Comparison of ENCODE assay signal across 9 cellular contexts in genomic region chr22:42608481-42609361, GRCh38. TPM values are rescaled to one million over a fixed set of nuclear protein-coding genes. Genes with fewer than 3 reads are reported as not detected.
A peak's percentile ranks its signal among the peaks of the same experiment; 100 is the strongest.
DNase-seq lines count a peak whose midpoint lies in the region; ATAC-seq, FAIRE-seq and TF ChIP-seq lines count a peak whose summit lies in the region.
"Had no signal": no experiment of that assay in that cellular context is flagged by ENCODE, and none has a peak within 500 bp of the region (broad histone marks: within the 10 kb centered on the region; RNA-seq: fewer than 3 reads in every experiment).

No MANE protein-coding gene starts in this region.

- no peak for ATAC-seq in HepG2
- ATAC-seq in right lobe of liver, result no peak

- H3K14ac ChIP-seq in mesenchymal stem cell (ENCODE audit: low read length in 2 of 2), result no peak overlapping the region

- no peaks in the 10 kb centered on the region for H3K9me3 Mint-ChIP-seq in dendritic cell treated with granulocyte-macrophage colony-stimulating factor and Interleukin-4, amounts not matched to agents 40 ng/mL and 50 ng/mL, for 4 days

- H3K4me3 Mint-ChIP-seq in dendritic cell treated with granulocyte-macrophage colony-stimulating factor and Interleukin-4, amounts not matched to agents 40 ng/mL and 50 ng/mL, for 4 days, result no peak overlapping the region

- H2BK12ac ChIP-seq in mesenchymal stem cell (ENCODE audit: low read length in 2 of 2), result no peak overlapping the region

- TF ChIP-seq POLR2A in HepG2 (IDR thresholded peaks at IDR 0.05; ENCODE audit: insufficient read depth in 1 of 2, low read depth in 2 of 2, low read length in 2 of 2), result no peak
- TF ChIP-seq POLR2A in right lobe of liver (IDR thresholded peaks at IDR 0.05), result no peak
- no peak for TF ChIP-seq POLR2A in vagina (IDR thresholded peaks at IDR 0.05)

- 95% methylated on average over 21 of the region's 21 CpGs for WGBS in HepG2 (ENCODE audit: low lambda C conversion rate)
- WGBS in right lobe of liver (ENCODE audit: insufficient coverage, low coverage, low lambda C conversion rate, missing lambda C conversion rate), result 76% methylated on average over 13 of the region's 21 CpGs
- 70% methylated on average over 20 of the region's 21 CpGs for WGBS in mesenchymal stem cell

- in situ Hi-C loops in HepG2 (cut with HindIII; ENCODE audit: extremely low pct_ligation_motif_present, low pct_unique_long_range_greater_than_20kb), result no loop called here

- peaks cover 60% of the 10 kb centered on the region for H3K4me1 Mint-ChIP-seq in dendritic cell treated with granulocyte-macrophage colony-stimulating factor and Interleukin-4, amounts not matched to agents 40 ng/mL and 50 ng/mL, for 4 days (ENCODE audit: low read depth)

- no peak for TF ChIP-seq CTCF in HepG2 (CRISPR knock-in tag; IDR thresholded peaks at IDR 0.05)
- TF ChIP-seq CTCF in right lobe of liver (IDR thresholded peaks at IDR 0.05), result no peak
- TF ChIP-seq CTCF in vagina (IDR thresholded peaks at IDR 0.05), result no peak
- no peak for TF ChIP-seq CTCF in BE2C (IDR thresholded peaks at IDR 0.05; ENCODE audit: low read depth, low read length)

- H4K91ac ChIP-seq in mesenchymal stem cell (ENCODE audit: low read length), result no peak overlapping the region

- BruUV-seq in HepG2 (replicated peaks; lab: Mats Ljungman, UMichigan), result no TSS peak

- intact Hi-C loops in HepG2 (cut with micrococcal nuclease; ENCODE audit: unreplicated experiment) (no loop called here), right lobe of liver (cut with DNase I) (no loop called here), vagina (cut with DNase I) (no loop called here)
- intact Hi-C loops in dendritic cell treated with granulocyte-macrophage colony-stimulating factor and Interleukin-4, amounts not matched to agents 40 ng/mL and 50 ng/mL, for 4 days (cut with micrococcal nuclease), result no loop called here

- H3K27me3 Mint-ChIP-seq in dendritic cell treated with granulocyte-macrophage colony-stimulating factor and Interleukin-4, amounts not matched to agents 40 ng/mL and 50 ng/mL, for 4 days, result no peaks in the 10 kb centered on the region

- peaks cover 6% of the 10 kb centered on the region for H3K79me1 ChIP-seq in mesenchymal stem cell (replicated peaks; ENCODE audit: low read length, poor library complexity, severe bottlenecking)

- peaks cover 30% of the 10 kb centered on the region for H4K20me1 ChIP-seq in HepG2 (ENCODE audit: insufficient read depth, low read length)

- no peak for FAIRE-seq in HepG2 (lab: Jason Lieb, UNC)

- H3K27ac Mint-ChIP-seq in dendritic cell treated with granulocyte-macrophage colony-stimulating factor and Interleukin-4, amounts not matched to agents 40 ng/mL and 50 ng/mL, for 4 days, result peak overlapping the region; percentile 69

- peak overlapping the region in 1 of 2 experiments; percentile 39 for H3K4ac ChIP-seq in mesenchymal stem cell (ENCODE audit: low read depth in 1 of 2, low read length in 2 of 2)

- POLR2A ChIA-PET in HepG2 (lab: Yijun Ruan, JAX), result no interaction called here

- no peak overlapping the region for H3K23ac ChIP-seq in mesenchymal stem cell (ENCODE audit: low read length in 2 of 2)

- no peak overlapping the region for H4K8ac ChIP-seq in mesenchymal stem cell (ENCODE audit: low read length)

- H2BK120ac ChIP-seq in mesenchymal stem cell (ENCODE audit: low read depth, low read length), result no peak overlapping the region

- H2AFZ ChIP-seq in HepG2 (ENCODE audit: low read length) (no peak overlapping the region), mesenchymal stem cell (ENCODE audit: low read depth, low read length) (no peak overlapping the region)

- H2BK15ac ChIP-seq in mesenchymal stem cell (ENCODE audit: low read depth, poor library complexity, severe bottlenecking), result peak overlapping the region; percentile 44

- H3K36me3 ChIP-seq in HepG2 (replicated peaks in 1 of 2; ENCODE audit: control insufficient read depth in 1 of 2, insufficient read depth in 2 of 2, low read length in 2 of 2) (peaks cover 10 to 21% of the 10 kb centered on the region in 2 experiments; a peak in 4 of 5 replicates), right lobe of liver (no peaks in the 10 kb centered on the region), mesenchymal stem cell (ENCODE audit: control insufficient read depth in 1 of 2, insufficient read depth in 2 of 2, low read depth in 1 of 2, low read length in 2 of 2) (peaks cover 19 to 30% of the 10 kb centered on the region in 2 experiments), vagina (peaks cover 0 to 10% of the 10 kb centered on the region in 2 donors), BE2C (peaks cover 54% of the 10 kb centered on the region)

- H3K4me2 ChIP-seq in HepG2 (ENCODE audit: low read depth, low read length), result no peak overlapping the region
- peak overlapping the region; percentile 57 for H3K4me2 ChIP-seq in mesenchymal stem cell (ENCODE audit: low read length, poor library complexity, severe bottlenecking)

- H3K9me3 ChIP-seq in HepG2 (ENCODE audit: low read length) (no peaks in the 10 kb centered on the region), right lobe of liver (no peaks in the 10 kb centered on the region), mesenchymal stem cell (ENCODE audit: control insufficient read depth, low read length) (no peaks in the 10 kb centered on the region), vagina (no peaks in the 10 kb centered on the region), BE2C (no peaks in the 10 kb centered on the region)

- no peak overlapping the region for H3K9ac ChIP-seq in HepG2 (ENCODE audit: insufficient read depth, low read depth, low read length)
- peak overlapping the region; percentile 74 for H3K9ac ChIP-seq in mesenchymal stem cell (ENCODE audit: low read length)

- TF ChIP-seq RAD21 in HepG2 (CRISPR knock-in tag; IDR thresholded peaks at IDR 0.05), result no peak

- peak overlapping the region; percentile 58 for H2AK5ac ChIP-seq in mesenchymal stem cell (ENCODE audit: low read length, severe bottlenecking)

- peak overlapping the region; percentile 91 for H2BK5ac ChIP-seq in mesenchymal stem cell (ENCODE audit: low read depth, low read length, poor library complexity, severe bottlenecking)

- H3K79me2 ChIP-seq in HepG2 (ENCODE audit: insufficient read depth, low read length), result peaks cover 89% of the 10 kb centered on the region

- H3K4me1 ChIP-seq in HepG2 (ENCODE audit: insufficient read depth, low read length), result peaks cover 89% of the 10 kb centered on the region
- H3K4me1 ChIP-seq in right lobe of liver, result peaks cover 0 to 24% (median 15%) of the 10 kb centered on the region in 4 donors
- peaks cover 49% of the 10 kb centered on the region for H3K4me1 ChIP-seq in mesenchymal stem cell (ENCODE audit: control insufficient read depth, insufficient read depth, low read depth, low read length)
- H3K4me1 ChIP-seq in vagina, result peaks cover 86% of the 10 kb centered on the region
- H3K4me1 ChIP-seq in BE2C, result peaks cover 6% of the 10 kb centered on the region; the same call in 1 of the 2 replicates

- H3K27me3 ChIP-seq in HepG2 (ENCODE audit: control insufficient read depth in 1 of 2, insufficient read depth in 2 of 2, low read length in 2 of 2), result no peaks in the 10 kb centered on the region
- no peaks in the 10 kb centered on the region for H3K27me3 ChIP-seq in right lobe of liver
- no peaks in the 10 kb centered on the region for H3K27me3 ChIP-seq in mesenchymal stem cell (ENCODE audit: control insufficient read depth in 1 of 2, insufficient read depth in 1 of 2, low read length in 2 of 2)
- no peaks in the 10 kb centered on the region for H3K27me3 ChIP-seq in vagina
- no peaks in the 10 kb centered on the region for H3K27me3 ChIP-seq in BE2C

- H3K4me3 ChIP-seq in HepG2 (replicated peaks in 1 of 3; ENCODE audit: insufficient read depth in 1 of 3, low read depth in 2 of 3, low read length in 3 of 3) (no peak overlapping the region), right lobe of liver (no peak overlapping the region), mesenchymal stem cell (ENCODE audit: insufficient read depth in 1 of 2, low read depth in 1 of 2, low read length in 2 of 2) (peak overlapping the region in 1 of 2 experiments; percentile 62), vagina (no peak overlapping the region), BE2C (ENCODE audit: low read depth, low read length) (no peak overlapping the region)

- DNase-seq in HepG2 (ENCODE audit: low spot score), result no peak
- no peak for DNase-seq in right lobe of liver
- DNase-seq in mesenchymal stem cell, result peak; percentile 75
- DNase-seq in vagina (ENCODE audit: extremely low spot score in 2 of 2), result no peak
- no peak for DNase-seq in BE2C
- DNase-seq in DMS153 (lab: John Stamatoyannopoulos, UW), result no peak
- no peak for DNase-seq in stimulated activated CD4-positive, alpha-beta T cell treated with anti-CD3 and anti-CD28 coated beads, Interleukin-4, amount 100 ng/mL, for 1 hour
- DNase-seq: DND-41 had no signal

- peaks cover 96% of the 10 kb centered on the region for H3K36me3 Mint-ChIP-seq in dendritic cell treated with granulocyte-macrophage colony-stimulating factor and Interleukin-4, amounts not matched to agents 40 ng/mL and 50 ng/mL, for 4 days (ENCODE audit: low read depth)

- CTCF ChIA-PET in HepG2 (lab: Yijun Ruan, JAX; ENCODE audit: low intra/inter-chr PET ratio, low total read pairs), result no interaction called here

- no peak for TF ChIP-seq EP300 in HepG2 (IDR thresholded peaks at IDR 0.05; ENCODE audit: low read depth in 2 of 2, low read length in 2 of 2)
- no peak for TF ChIP-seq EP300 in HepG2 (CRISPR knock-in tag; IDR thresholded peaks at IDR 0.05; ENCODE audit: borderline replicate concordance)

- H3K27ac ChIP-seq in HepG2 (ENCODE audit: extremely low read length, insufficient read depth, low read length), result no peak overlapping the region
- no peak overlapping the region for H3K27ac ChIP-seq in right lobe of liver
- H3K27ac ChIP-seq in mesenchymal stem cell (ENCODE audit: low read length, poor library complexity, severe bottlenecking), result peak overlapping the region; percentile 96
- H3K27ac ChIP-seq in vagina, result peak overlapping the region; percentile 70

- peak overlapping the region; percentile 24 to 71 for H3K18ac ChIP-seq in mesenchymal stem cell (ENCODE audit: low read depth in 1 of 2, low read length in 2 of 2)

RNA-seq across cellular contexts. Expression of gene POLDIP3, which starts 6.0 kb away (rescaled TPM):
- total RNA-seq in HepG2 (2016; rRNA removed; fragmentation: Illumina TruSeq; extraction: Trizol) (47.4 and 64.1 TPM in 2 replicates), right lobe of liver (10 to 100 TPM; 17.1 to 22.6 (median 21.1) TPM), vagina (34.9 TPM)
- 6.4 and 8.7 TPM in 2 replicates for total RNA-seq in HepG2 (2016; cell fraction: cytosol; rRNA removed; fragmentation: Illumina TruSeq; extraction: Trizol; ENCODE audit: low read depth)
- total RNA-seq in HepG2 (2016; cell fraction: insoluble cytoplasmic fraction; rRNA removed; fragmentation: Illumina TruSeq; extraction: Trizol), result 45.0 and 57.8 TPM in 2 replicates
- total RNA-seq in HepG2 (2016; cell fraction: membrane; rRNA removed; fragmentation: Illumina TruSeq; extraction: Trizol), result 23.2 TPM in 2 replicates
- total RNA-seq in HepG2 (2016; cell fraction: nucleus; rRNA removed; fragmentation: Illumina TruSeq; extraction: Trizol), result 32.4 and 36.4 TPM in 2 replicates
- 45.8 and 50.1 TPM in 2 replicates for polyA plus RNA-seq in HepG2 (2011; rRNA removed)
- 28.7 TPM in 2 replicates for polyA plus RNA-seq in HepG2 (2011; cell fraction: cytosol; rRNA removed)
- 70.7 and 76.7 TPM in 2 replicates for polyA plus RNA-seq in HepG2 (2011; cell fraction: nucleus; rRNA removed)
- polyA plus RNA-seq in HepG2 (2012), result 62.0 and 63.4 TPM in 2 replicates
- polyA plus RNA-seq in HepG2 (2016; cell fraction: cytosol; fragmentation: Illumina TruSeq; extraction: Trizol; ENCODE audit: low read depth), result 5.1 and 6.4 TPM in 2 replicates
- polyA plus RNA-seq in HepG2 (2016; cell fraction: insoluble cytoplasmic fraction; fragmentation: Illumina TruSeq; extraction: Trizol; ENCODE audit: low read depth), result 59.1 and 66.7 TPM in 2 replicates
- 14.0 and 14.8 TPM in 2 replicates for polyA plus RNA-seq in HepG2 (2016; cell fraction: membrane; fragmentation: Illumina TruSeq; extraction: Trizol; ENCODE audit: low read depth)
- polyA plus RNA-seq in HepG2 (2016; cell fraction: nucleus; fragmentation: Illumina TruSeq; extraction: Trizol; ENCODE audit: insufficient read depth, low read depth), result 53.9 and 54.2 TPM in 2 replicates
- 46.1 and 58.4 TPM in 2 replicates for polyA minus RNA-seq in HepG2 (2011; rRNA and poly(A)+ RNA removed; ENCODE audit: low replicate concordance)
- 29.3 and 32.2 TPM in 2 replicates for polyA minus RNA-seq in HepG2 (2011; cell fraction: cytosol; rRNA and poly(A)+ RNA removed)
- polyA minus RNA-seq in HepG2 (2011; cell fraction: nucleus; rRNA and poly(A)+ RNA removed), result 33.0 and 36.7 TPM in 2 replicates
- 26.3 TPM for polyA plus RNA-seq in mesenchymal stem cell (2013, experiment 1 of 2)
- polyA plus RNA-seq in mesenchymal stem cell (2013, experiment 2 of 2), result 25.3 TPM
- polyA plus RNA-seq in BE2C (2012; ENCODE audit: insufficient read depth, insufficient read length, low read depth), result 147 TPM

RNA-seq across cellular contexts. Expression of gene ATP5MGL, which starts 31.7 kb away (rescaled TPM):
- 0.97 TPM in 1 of 2 replicates, not detected in the other for total RNA-seq in HepG2 (2016; rRNA removed; fragmentation: Illumina TruSeq; extraction: Trizol)
- total RNA-seq in HepG2 (2016; cell fraction: cytosol; rRNA removed; fragmentation: Illumina TruSeq; extraction: Trizol; ENCODE audit: low read depth), result 0.35 TPM in 1 of 2 replicates, not detected in the other
- 0.58 TPM in 1 of 2 replicates, not detected in the other for total RNA-seq in HepG2 (2016; cell fraction: insoluble cytoplasmic fraction; rRNA removed; fragmentation: Illumina TruSeq; extraction: Trizol)
- total RNA-seq in HepG2 (2016; cell fraction: membrane; rRNA removed; fragmentation: Illumina TruSeq; extraction: Trizol), result not detected in 2 replicates
- total RNA-seq in HepG2 (2016; cell fraction: nucleus; rRNA removed; fragmentation: Illumina TruSeq; extraction: Trizol), result 0.69 and 1.2 TPM in 2 replicates
- 0.40 and 0.50 TPM in 2 replicates for polyA plus RNA-seq in HepG2 (2011; rRNA removed)
- polyA plus RNA-seq in HepG2 (2011; cell fraction: cytosol; rRNA removed), result not detected in 2 replicates
- polyA plus RNA-seq in HepG2 (2011; cell fraction: nucleus; rRNA removed), result 0.40 and 1.1 TPM in 2 replicates
- 0.21 TPM in 1 of 2 replicates, not detected in the other for polyA plus RNA-seq in HepG2 (2012)
- polyA plus RNA-seq in HepG2 (2016; cell fraction: cytosol; fragmentation: Illumina TruSeq; extraction: Trizol; ENCODE audit: low read depth), result not detected in 2 replicates
- not detected in 2 replicates for polyA plus RNA-seq in HepG2 (2016; cell fraction: insoluble cytoplasmic fraction; fragmentation: Illumina TruSeq; extraction: Trizol; ENCODE audit: low read depth)
- polyA plus RNA-seq in HepG2 (2016; cell fraction: membrane; fragmentation: Illumina TruSeq; extraction: Trizol; ENCODE audit: low read depth), result not detected in 2 replicates
- not detected in 2 replicates for polyA plus RNA-seq in HepG2 (2016; cell fraction: nucleus; fragmentation: Illumina TruSeq; extraction: Trizol; ENCODE audit: insufficient read depth, low read depth)
- 2.1 and 4.3 TPM in 2 replicates for polyA minus RNA-seq in HepG2 (2011; rRNA and poly(A)+ RNA removed; ENCODE audit: low replicate concordance)
- not detected in 2 replicates for polyA minus RNA-seq in HepG2 (2011; cell fraction: cytosol; rRNA and poly(A)+ RNA removed)
- polyA minus RNA-seq in HepG2 (2011; cell fraction: nucleus; rRNA and poly(A)+ RNA removed), result 3.9 and 6.5 TPM in 2 replicates
- total RNA-seq in right lobe of liver, result under 1 TPM in 3 of 6 experiments, not detected in 3; 0.37 to 0.78 (median 0.68) TPM
- polyA plus RNA-seq in mesenchymal stem cell (2013, experiment 1 of 2), result not detected
- not detected for polyA plus RNA-seq in mesenchymal stem cell (2013, experiment 2 of 2)
- total RNA-seq in vagina, result not detected
- polyA plus RNA-seq in BE2C (2012; ENCODE audit: insufficient read depth, insufficient read length, low read depth), result not detected

RNA-seq across cellular contexts. Expression of gene CYB5R3, which starts 40.5 kb away (rescaled TPM):
- total RNA-seq in HepG2 (2016; rRNA removed; fragmentation: Illumina TruSeq; extraction: Trizol) (31.5 and 32.4 TPM in 2 replicates), right lobe of liver (100 to 1,000 TPM; 146 to 211 (median 170) TPM), vagina (174 TPM)
- total RNA-seq in HepG2 (2016; cell fraction: cytosol; rRNA removed; fragmentation: Illumina TruSeq; extraction: Trizol; ENCODE audit: low read depth), result 9.5 and 9.9 TPM in 2 replicates
- 27.7 and 33.5 TPM in 2 replicates for total RNA-seq in HepG2 (2016; cell fraction: insoluble cytoplasmic fraction; rRNA removed; fragmentation: Illumina TruSeq; extraction: Trizol)
- 19.2 and 24.7 TPM in 2 replicates for total RNA-seq in HepG2 (2016; cell fraction: membrane; rRNA removed; fragmentation: Illumina TruSeq; extraction: Trizol)
- total RNA-seq in HepG2 (2016; cell fraction: nucleus; rRNA removed; fragmentation: Illumina TruSeq; extraction: Trizol), result 26.9 and 30.5 TPM in 2 replicates
- polyA plus RNA-seq in HepG2 (2011; rRNA removed), result 305 and 347 TPM in 2 replicates
- polyA plus RNA-seq in HepG2 (2011; cell fraction: cytosol; rRNA removed), result 171 and 227 TPM in 2 replicates
- 180 and 209 TPM in 2 replicates for polyA plus RNA-seq in HepG2 (2011; cell fraction: nucleus; rRNA removed)
- polyA plus RNA-seq in HepG2 (2012), result 258 and 265 TPM in 2 replicates
- polyA plus RNA-seq in HepG2 (2016; cell fraction: cytosol; fragmentation: Illumina TruSeq; extraction: Trizol; ENCODE audit: low read depth), result 41.8 and 43.2 TPM in 2 replicates
- 103 and 141 TPM in 2 replicates for polyA plus RNA-seq in HepG2 (2016; cell fraction: insoluble cytoplasmic fraction; fragmentation: Illumina TruSeq; extraction: Trizol; ENCODE audit: low read depth)
- polyA plus RNA-seq in HepG2 (2016; cell fraction: membrane; fragmentation: Illumina TruSeq; extraction: Trizol; ENCODE audit: low read depth), result 69.2 and 69.5 TPM in 2 replicates
- 118 and 123 TPM in 2 replicates for polyA plus RNA-seq in HepG2 (2016; cell fraction: nucleus; fragmentation: Illumina TruSeq; extraction: Trizol; ENCODE audit: insufficient read depth, low read depth)
- 63.4 and 306 TPM in 2 replicates for polyA minus RNA-seq in HepG2 (2011; rRNA and poly(A)+ RNA removed; ENCODE audit: low replicate concordance)
- polyA minus RNA-seq in HepG2 (2011; cell fraction: cytosol; rRNA and poly(A)+ RNA removed), result 173 and 208 TPM in 2 replicates
- polyA minus RNA-seq in HepG2 (2011; cell fraction: nucleus; rRNA and poly(A)+ RNA removed), result 50.5 and 63.4 TPM in 2 replicates
- polyA plus RNA-seq in mesenchymal stem cell (2013, experiment 1 of 2), result 390 TPM
- 388 TPM for polyA plus RNA-seq in mesenchymal stem cell (2013, experiment 2 of 2)
- 287 TPM for polyA plus RNA-seq in BE2C (2012; ENCODE audit: insufficient read depth, insufficient read length, low read depth)

RNA-seq across cellular contexts. Expression of gene SERHL2, which starts 55.0 kb away (rescaled TPM):
- total RNA-seq in HepG2 (2016; rRNA removed; fragmentation: Illumina TruSeq; extraction: Trizol) (1.0 and 1.6 TPM in 2 replicates), right lobe of liver (1 to 10 TPM in 2 of 6 experiments, under 1 TPM in 4; 0.29 to 2.9 (median 0.80) TPM), vagina (4.4 TPM)
- 0.97 TPM in 1 of 2 replicates, not detected in the other for total RNA-seq in HepG2 (2016; cell fraction: cytosol; rRNA removed; fragmentation: Illumina TruSeq; extraction: Trizol; ENCODE audit: low read depth)
- 1.1 and 1.5 TPM in 2 replicates for total RNA-seq in HepG2 (2016; cell fraction: insoluble cytoplasmic fraction; rRNA removed; fragmentation: Illumina TruSeq; extraction: Trizol)
- total RNA-seq in HepG2 (2016; cell fraction: membrane; rRNA removed; fragmentation: Illumina TruSeq; extraction: Trizol), result 0.40 and 0.59 TPM in 2 replicates
- total RNA-seq in HepG2 (2016; cell fraction: nucleus; rRNA removed; fragmentation: Illumina TruSeq; extraction: Trizol), result 1.0 and 1.2 TPM in 2 replicates
- 1.8 and 3.3 TPM in 2 replicates for polyA plus RNA-seq in HepG2 (2011; rRNA removed)
- 1.6 and 1.9 TPM in 2 replicates for polyA plus RNA-seq in HepG2 (2011; cell fraction: cytosol; rRNA removed)
- polyA plus RNA-seq in HepG2 (2011; cell fraction: nucleus; rRNA removed), result 2.1 and 3.0 TPM in 2 replicates
- 1.1 and 1.9 TPM in 2 replicates for polyA plus RNA-seq in HepG2 (2012)
- polyA plus RNA-seq in HepG2 (2016; cell fraction: cytosol; fragmentation: Illumina TruSeq; extraction: Trizol; ENCODE audit: low read depth), result 0.24 and 0.26 TPM in 2 replicates
- polyA plus RNA-seq in HepG2 (2016; cell fraction: insoluble cytoplasmic fraction; fragmentation: Illumina TruSeq; extraction: Trizol; ENCODE audit: low read depth), result 2.1 and 2.3 TPM in 2 replicates
- polyA plus RNA-seq in HepG2 (2016; cell fraction: membrane; fragmentation: Illumina TruSeq; extraction: Trizol; ENCODE audit: low read depth), result 0.35 and 0.66 TPM in 2 replicates
- polyA plus RNA-seq in HepG2 (2016; cell fraction: nucleus; fragmentation: Illumina TruSeq; extraction: Trizol; ENCODE audit: insufficient read depth, low read depth), result 0.92 and 1.8 TPM in 2 replicates
- polyA minus RNA-seq in HepG2 (2011; rRNA and poly(A)+ RNA removed; ENCODE audit: low replicate concordance), result 0.44 TPM in 1 of 2 replicates, not detected in the other
- not detected in 2 replicates for polyA minus RNA-seq in HepG2 (2011; cell fraction: cytosol; rRNA and poly(A)+ RNA removed)
- 0.99 and 1.3 TPM in 2 replicates for polyA minus RNA-seq in HepG2 (2011; cell fraction: nucleus; rRNA and poly(A)+ RNA removed)
- 2.5 TPM for polyA plus RNA-seq in mesenchymal stem cell (2013, experiment 1 of 2)
- 2.9 TPM for polyA plus RNA-seq in mesenchymal stem cell (2013, experiment 2 of 2)
- 12.1 TPM for polyA plus RNA-seq in BE2C (2012; ENCODE audit: insufficient read depth, insufficient read length, low read depth)

Comparison
In these comparisons a context has a peak if more than half of its experiments do, and no peak if none do; other contexts are left out.
1. H3K27ac ChIP-seq: peak in mesenchymal stem cell (single experiment) and vagina (single experiment); none in HepG2 (single experiment) and right lobe of liver (0 of 3).